9 cellular contexts compared by ENCODE assay signal in genomic region chr1:26170472-26170821, GRCh38. TPM values are rescaled to one million over a fixed set of nuclear protein-coding genes. Genes with fewer than 3 reads are reported as not detected.
DNase-seq lines count a peak whose midpoint lies in the region; ATAC-seq and TF ChIP-seq lines count a peak whose summit lies in the region.
"Had no signal": no experiment of that assay in that cellular context is flagged by ENCODE, and none has a peak within 500 bp of the region (broad histone marks: within the 10 kb centered on the region; RNA-seq: fewer than 3 reads in every experiment).

No MANE protein-coding gene starts in this region.

- in situ Hi-C loops in G401 (cut with HindIII; ENCODE audit: low sequenced_read_pairs), result no loop called here

- H3K9ac ChIP-seq in DND-41 (ENCODE audit: low read depth, low read length) (peak overlapping the region; percentile 83), fibroblast of lung (ENCODE audit: insufficient read depth, low read length) (peak overlapping the region; percentile 95), parathyroid adenoma (no peak overlapping the region)

- H3K27me3 ChIP-seq in DND-41 (ENCODE audit: insufficient read depth, low read length, poor library complexity) (peaks cover 3% of the 10 kb centered on the region), SJCRH30 (no peaks in the 10 kb centered on the region), fibroblast of lung (ENCODE audit: control insufficient read depth, insufficient read depth, low read length) (no peaks in the 10 kb centered on the region), parathyroid adenoma (ENCODE audit: control insufficient read depth, insufficient read depth, low read length) (no peaks in the 10 kb centered on the region)

- H3K36me3 ChIP-seq in DND-41 (ENCODE audit: insufficient read depth, low read length) (peaks cover 5% of the 10 kb centered on the region), SJCRH30 (no peaks in the 10 kb centered on the region), fibroblast of lung (ENCODE audit: control insufficient read depth, insufficient read depth, low read length) (peaks cover 3% of the 10 kb centered on the region), parathyroid adenoma (ENCODE audit: control insufficient read depth, insufficient read depth, low read length) (no peaks in the 10 kb centered on the region)

- H3K4me1 ChIP-seq in DND-41 (ENCODE audit: insufficient read depth, low read length) (peaks cover 23% of the 10 kb centered on the region), SJCRH30 (peaks cover 38% of the 10 kb centered on the region), fibroblast of lung (ENCODE audit: control insufficient read depth, extremely low read depth, insufficient read depth, low read length) (peaks cover 4% of the 10 kb centered on the region), parathyroid adenoma (peaks cover 13% of the 10 kb centered on the region)

- peaks cover 3% of the 10 kb centered on the region; the same call in 1 of the 2 replicates for H3K79me2 ChIP-seq in DND-41 (ENCODE audit: insufficient read depth, low read length)
- peaks cover 6% of the 10 kb centered on the region for H3K79me2 ChIP-seq in fibroblast of lung (ENCODE audit: control insufficient read depth, insufficient read depth, low read length)
- no peaks in the 10 kb centered on the region for H3K79me2 ChIP-seq in parathyroid adenoma

- intact Hi-C loops in posterior vena cava (cut with DNase I), result loop anchor here in 1 of 2 donors (5.0 kb wide), 1 partner anchor 1637 kb away; no protein-coding TSS in a partner anchor

- H2AFZ ChIP-seq in DND-41 (ENCODE audit: low read depth, low read length) (peak overlapping the region; percentile 95), fibroblast of lung (ENCODE audit: low read length) (peak overlapping the region; percentile 75), parathyroid adenoma (peak overlapping the region; percentile 87)

- no peak for TF ChIP-seq CTCF in DND-41 (IDR thresholded peaks at IDR 0.05; ENCODE audit: borderline replicate concordance, extremely low read depth, low read length, poor library complexity, severe bottlenecking)
- TF ChIP-seq CTCF in fibroblast of lung (conservative IDR thresholded peaks at IDR 0.05 in 1 of 2, IDR thresholded peaks at IDR 0.05 in 1 of 2; ENCODE audit: low read depth in 1 of 2, low read length in 2 of 2), result no peak
- no peak for TF ChIP-seq CTCF in parathyroid adenoma (IDR thresholded peaks at IDR 0.05)

- H4K20me1 ChIP-seq in DND-41 (ENCODE audit: insufficient read depth, low read length), result no peaks in the 10 kb centered on the region
- H4K20me1 ChIP-seq in fibroblast of lung (ENCODE audit: control insufficient read depth, extremely low read depth, insufficient read depth, low read length), result no peaks in the 10 kb centered on the region

- ATAC-seq in DND-41 (ENCODE audit: insufficient read depth, low read depth) (no peak), HG03565 (IDR thresholded peaks at IDR 0.05; ENCODE audit: unreplicated experiment) (no peak)

- H3K4me2 ChIP-seq in DND-41 (ENCODE audit: insufficient read depth, low read length) (peak overlapping the region; percentile 81), fibroblast of lung (ENCODE audit: extremely low read depth, insufficient read depth, low read length) (peak overlapping the region; percentile 97), parathyroid adenoma (ENCODE audit: low read length) (peak overlapping the region; percentile 99)

- H3K4me3 ChIP-seq in DND-41 (ENCODE audit: low read depth in 1 of 2, low read length in 2 of 2) (peak overlapping the region; percentile 56 to 84; a peak in 3 of 4 replicates), SJCRH30 (peak overlapping the region; percentile 92), fibroblast of lung (replicated peaks in 1 of 4; ENCODE audit: control extremely low read depth in 1 of 4, insufficient read depth in 1 of 4, low read depth in 3 of 4, low read length in 4 of 4) (peak overlapping the region; percentile 80 to 94 (median 84)), parathyroid adenoma (ENCODE audit: low read depth, low read length) (peak overlapping the region; percentile 93)

- DNase-seq in DND-41 (no peak), SJCRH30 (no peak), fibroblast of lung (ENCODE audit: low read depth in 2 of 2) (no peak), G401 (ENCODE audit: low spot score) (no peak), posterior vena cava (ENCODE audit: low spot score) (no peak)
- no peak for DNase-seq in effector CD8-positive, alpha-beta T cell (lab: John Stamatoyannopoulos, UW)

- H3K27ac ChIP-seq in DND-41 (ENCODE audit: low read length) (peak overlapping the region; percentile 45; the same call in 1 of the 2 replicates), SJCRH30 (no peak overlapping the region; the same call in 1 of the 2 replicates), fibroblast of lung (ENCODE audit: insufficient read depth, low read length) (peak overlapping the region; percentile 84), parathyroid adenoma (peak overlapping the region; percentile 78)

- no peaks in the 10 kb centered on the region for H3K9me3 ChIP-seq in DND-41 (ENCODE audit: insufficient read depth, low read length, severe bottlenecking)
- H3K9me3 ChIP-seq in SJCRH30 (replicated peaks), result no peaks in the 10 kb centered on the region
- H3K9me3 ChIP-seq in fibroblast of lung (ENCODE audit: control insufficient read depth, insufficient read depth, low read depth, low read length), result no peaks in the 10 kb centered on the region
- no peaks in the 10 kb centered on the region for H3K9me3 ChIP-seq in parathyroid adenoma (ENCODE audit: control insufficient read depth, low read length)

RNA-seq across cellular contexts. Expression of gene ZNF593, which starts 0.7 kb away (rescaled TPM):
- total RNA-seq in SJCRH30 (2014; rRNA removed; shearing (Covaris generic)), result 27.4 and 38.8 TPM in 2 replicates
- total RNA-seq in fibroblast of lung, result 30.7 and 38.8 TPM in 2 replicates
- 17.6 and 19.8 TPM in 2 replicates for polyA plus RNA-seq in fibroblast of lung
- polyA plus RNA-seq in fibroblast of lung (2012), result 46.2 and 54.4 TPM in 2 replicates
- polyA minus RNA-seq in fibroblast of lung (ENCODE audit: low replicate concordance), result 6.5 and 17.9 TPM in 2 replicates
- total RNA-seq in G401 (2014; rRNA removed; shearing (Covaris generic)), result 46.4 and 97.1 TPM in 2 replicates
- 10 to 100 TPM; 14.9 to 17.6 TPM for total RNA-seq in posterior vena cava

RNA-seq across cellular contexts. Expression of gene ZNF593OS, which starts 1.2 kb away (rescaled TPM):
- not detected in 2 replicates for total RNA-seq in SJCRH30 (2014; rRNA removed; shearing (Covaris generic))
- total RNA-seq in fibroblast of lung, result not detected in 2 replicates
- polyA plus RNA-seq in fibroblast of lung, result not detected in 2 replicates
- 0.36 and 0.37 TPM in 2 replicates for polyA plus RNA-seq in fibroblast of lung (2012)
- polyA minus RNA-seq in fibroblast of lung (ENCODE audit: low replicate concordance), result not detected in 2 replicates
- not detected in 2 replicates for total RNA-seq in G401 (2014; rRNA removed; shearing (Covaris generic))
- total RNA-seq in posterior vena cava, result not detected
- total RNA-seq: renal cortical epithelial cell had no signal

RNA-seq across cellular contexts. Expression of gene C1orf232, which starts 1.7 kb away (rescaled TPM):
- total RNA-seq in SJCRH30 (2014; rRNA removed; shearing (Covaris generic)), result 0.18 TPM in 1 of 2 replicates, not detected in the other
- total RNA-seq in fibroblast of lung (not detected in 2 replicates), posterior vena cava (not detected)
- not detected in 2 replicates for polyA plus RNA-seq in fibroblast of lung
- not detected in 2 replicates for polyA plus RNA-seq in fibroblast of lung (2012)
- polyA minus RNA-seq in fibroblast of lung (ENCODE audit: low replicate concordance), result not detected in 2 replicates
- not detected in 2 replicates for total RNA-seq in G401 (2014; rRNA removed; shearing (Covaris generic))
- total RNA-seq: renal cortical epithelial cell had no signal

RNA-seq across cellular contexts. Expression of gene CNKSR1, which starts 6.8 kb away (rescaled TPM):
- 1.2 and 2.6 TPM in 2 replicates for total RNA-seq in SJCRH30 (2014; rRNA removed; shearing (Covaris generic))
- total RNA-seq in fibroblast of lung (not detected in 2 replicates), posterior vena cava (1 to 10 TPM in 1 of 2 donors, under 1 TPM in 1; 0.32 to 2.4 TPM)
- polyA plus RNA-seq in fibroblast of lung, result 0.08 TPM in 1 of 2 replicates, not detected in the other
- polyA plus RNA-seq in fibroblast of lung (2012), result not detected in 2 replicates
- not detected in 2 replicates for polyA minus RNA-seq in fibroblast of lung (ENCODE audit: low replicate concordance)
- not detected in 2 replicates for total RNA-seq in G401 (2014; rRNA removed; shearing (Covaris generic))

RNA-seq across cellular contexts. Expression of gene FAM110D, which starts 11.6 kb away (rescaled TPM):
- 0.10 and 0.18 TPM in 2 replicates for total RNA-seq in SJCRH30 (2014; rRNA removed; shearing (Covaris generic))
- total RNA-seq in fibroblast of lung (not detected in 2 replicates), posterior vena cava (1 to 10 TPM; 4.5 to 4.7 TPM)
- not detected in 2 replicates for polyA plus RNA-seq in fibroblast of lung
- polyA plus RNA-seq in fibroblast of lung (2012), result not detected in 2 replicates
- not detected in 2 replicates for polyA minus RNA-seq in fibroblast of lung (ENCODE audit: low replicate concordance)
- total RNA-seq in G401 (2014; rRNA removed; shearing (Covaris generic)), result 3.5 and 5.1 TPM in 2 replicates
- total RNA-seq: renal cortical epithelial cell had no signal
